ENCODE assay signal across 22 cellular contexts in the genomic region with DNA sequence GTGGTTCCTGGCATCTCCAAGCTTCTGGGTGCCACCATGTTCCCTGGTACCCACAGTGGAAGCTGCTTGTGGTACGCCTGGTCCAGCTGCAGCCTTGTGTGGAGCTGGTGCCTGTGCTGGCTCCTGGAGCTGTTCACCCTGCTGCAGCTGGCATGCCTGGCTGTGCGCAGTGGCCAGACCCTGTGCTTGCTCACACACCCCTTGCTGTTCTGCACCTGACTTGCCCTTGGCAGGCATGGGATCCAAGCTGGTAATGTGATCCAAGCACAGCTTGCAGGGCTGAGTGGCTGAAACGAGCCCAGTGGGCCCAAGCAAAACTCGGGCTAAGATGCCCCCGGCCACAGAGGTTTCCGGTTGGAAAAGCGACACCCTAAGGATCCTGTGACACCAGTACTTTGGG.
"Had no signal": no experiment of that assay in that cellular context is flagged by ENCODE, and none has a peak within 500 bp of the region (broad histone marks: within the 10 kb centered on the region; RNA-seq: fewer than 3 reads in every experiment).

No MANE protein-coding gene starts in this region.

- DNase-seq: activated CD4-positive, alpha-beta T cell treated with anti-CD3 and anti-CD28 coated beads for 48 hours; activated CD4-positive, alpha-beta T cell treated with anti-CD3 and anti-CD28 coated beads, Interleukin-2, amount 50 U/mL, for 4 hours; activated CD4-positive, CD25-positive, alpha-beta regulatory T cell treated with anti-CD3 and anti-CD28 coated beads, Interleukin-2, amount 50 U/mL, for 72 hours; activated CD8-positive, alpha-beta memory T cell treated with anti-CD3 and anti-CD28 coated beads, Interleukin-2, amount 50 U/mL, for 48 hours; activated CD8-positive, alpha-beta T cell treated with anti-CD3 and anti-CD28 coated beads, Interleukin-2, amount 10 ng/mL, durations not matched to agents 7 days and 5 days; activated naive CD4-positive, alpha-beta T cell treated with anti-CD3 and anti-CD28 coated beads, Interleukin-2, amount 50 U/mL, for 16 hours; activated naive CD8-positive, alpha-beta T cell treated with anti-CD3 and anti-CD28 coated beads, Interleukin-2, amount 10 ng/mL, durations not matched to agents 7 days and 5 days; activated T-cell treated with anti-CD3 and anti-CD28 coated beads, Interleukin-2, amount 50 U/mL, for 1 hour; adrenal gland; anterior cingulate cortex; KG1; NCI-H1092; NCI-H1417; NCI-H1930; NCI-H2171; NCI-H2227 treated with DMSO at 0.1 percent for 48 hours; NCI-H526; NCI-H82; Peyer's patch; SIG-M5; T-helper 17 cell; T-helper 9 cell had no signal

- ATAC-seq: activated CD8-positive, alpha-beta T cell treated with anti-CD3 and anti-CD28 coated beads, Interleukin-2, amount 10 ng/mL, durations not matched to agents 7 days and 5 days; T-helper 17 cell had no signal
